ENCODE assay signal across 1 cellular context in the genomic region with DNA sequence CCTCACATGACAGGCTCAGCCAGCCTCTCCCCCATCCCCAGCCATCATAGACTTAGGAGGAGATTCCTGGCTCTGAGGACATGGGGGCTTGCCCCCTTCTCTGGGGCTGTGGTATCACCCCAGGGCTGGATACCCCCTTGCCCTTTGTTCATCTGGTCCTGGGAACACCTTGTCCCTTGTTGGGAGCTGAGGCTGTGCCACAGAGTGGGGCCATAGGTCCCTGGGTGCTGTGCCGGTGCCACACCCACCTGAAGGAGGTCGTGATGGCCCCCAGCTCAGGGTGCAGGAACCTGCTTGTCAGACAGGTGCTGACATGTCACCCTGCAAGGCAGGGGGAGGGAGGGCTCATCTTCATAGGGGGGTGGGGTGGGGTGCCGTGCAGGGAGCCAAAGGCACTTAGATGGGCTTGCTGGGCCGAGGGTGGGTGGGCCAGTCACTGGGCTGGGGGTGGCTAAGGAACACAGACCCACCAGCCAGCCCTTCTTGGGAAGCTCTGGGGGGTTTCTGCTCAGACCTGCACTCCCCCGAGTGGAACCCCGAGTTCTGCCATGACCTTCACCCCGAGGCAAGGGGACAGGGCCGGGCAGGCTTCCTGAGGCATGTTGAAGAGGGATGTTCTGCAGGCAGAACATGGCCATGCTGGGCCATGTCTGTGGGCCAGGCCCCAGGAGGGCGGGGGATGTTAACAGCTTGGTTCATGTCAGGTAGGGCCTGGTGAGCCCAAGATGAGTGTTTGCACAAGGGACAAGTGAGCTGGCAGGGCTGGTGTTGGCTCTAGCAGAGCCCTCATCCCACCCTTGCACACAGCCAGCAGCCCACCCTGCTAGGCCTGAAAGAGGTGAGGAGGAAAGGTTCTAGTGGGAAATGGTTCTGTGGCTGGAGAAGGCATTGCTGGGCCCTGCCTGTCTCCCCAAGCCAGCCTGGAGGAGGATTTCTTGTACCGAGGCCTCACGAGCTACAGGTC.
TF ChIP-seq lines count a peak whose summit lies in the region.

No MANE protein-coding gene starts in this region.

TF ChIP-seq in H1, 55 proteins besides CTCF, POLR2A, EP300 and RAD21:
- TF ChIP-seq SIRT6 (IDR thresholded peaks at IDR 0.05; ENCODE audit: low read length), result no peak
- TF ChIP-seq SP4 (IDR thresholded peaks at IDR 0.05; ENCODE audit: low read length), result no peak
- no peak for TF ChIP-seq KDM1A (IDR thresholded peaks at IDR 0.05; ENCODE audit: borderline replicate concordance, low read length)
- TF ChIP-seq CHD1 (IDR thresholded peaks at IDR 0.05; ENCODE audit: low read depth, low read length), result no peak
- no peak for TF ChIP-seq BRCA1 (IDR thresholded peaks at IDR 0.05; ENCODE audit: low read depth, low read length)
- no peak for TF ChIP-seq NANOG (IDR thresholded peaks at IDR 0.05; ENCODE audit: insufficient read depth, low read depth, low read length, poor library complexity, severe bottlenecking)
- no peak for TF ChIP-seq SRF (IDR thresholded peaks at IDR 0.05; ENCODE audit: low read depth, low read length)
